7 cellular contexts compared by ENCODE assay signal in genomic region chr2:175282300-175282699, GRCh38.
DNase-seq lines count a peak whose midpoint lies in the region; ATAC-seq and TF ChIP-seq lines count a peak whose summit lies in the region.

No MANE protein-coding gene starts in this region.

- peak; percentile 34 for TF ChIP-seq CTCF in astrocyte of the spinal cord (IDR thresholded peaks at IDR 0.05; ENCODE audit: low read depth, low read length)

- in situ Hi-C loops in astrocyte of the spinal cord (cut with HindIII; ENCODE audit: low sequenced_read_pairs): no loop called here

- ATAC-seq in HG02885 (IDR thresholded peaks at IDR 0.05; ENCODE audit: poor library complexity, unreplicated experiment) (peak; percentile 80), GM21390 (IDR thresholded peaks at IDR 0.05; ENCODE audit: unreplicated experiment) (no peak)

- no peak overlapping the region for H3K4me3 ChIP-seq in astrocyte of the spinal cord (ENCODE audit: low read depth, low read length)

- DNase-seq in GM04503 (ENCODE audit: low read depth) (peak; percentile 3), NCI-H2171 (lab: John Stamatoyannopoulos, UW) (peak; percentile 74), astrocyte of the spinal cord (ENCODE audit: low read depth, low spot score) (peak; percentile 47), left kidney (ENCODE audit: low read depth, low spot score) (peak; percentile 70)
- no peak for DNase-seq in NK-92 treated with Interleukin-12 subunit alpha and Interleukin-12 subunit beta, amount 100 ng/mL, for 24 hours (lab: John Stamatoyannopoulos, UW)
